ENCODE assay signal across 7 cellular contexts in the genomic region with DNA sequence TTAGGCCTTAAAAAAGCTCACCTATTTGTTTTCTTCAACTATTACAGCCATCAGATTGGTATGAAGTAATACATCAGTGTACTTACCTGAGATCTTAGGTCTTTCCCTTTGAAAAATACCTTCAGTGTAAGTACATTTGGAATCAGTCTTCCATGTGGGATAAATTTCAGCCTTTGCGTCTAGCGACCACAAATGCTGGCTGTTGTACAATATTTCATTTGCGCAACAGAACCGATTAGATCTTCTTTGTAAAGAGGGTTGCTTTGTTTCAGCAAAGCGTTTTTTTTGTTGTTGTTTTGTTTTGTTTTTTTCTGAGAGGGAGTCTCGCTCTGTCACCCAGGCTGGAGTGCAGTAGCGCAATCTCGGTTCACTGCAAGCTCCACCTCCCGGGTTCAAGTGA.
"Had no signal": no experiment of that assay in that cellular context is flagged by ENCODE, and none has a peak within 500 bp of the region (broad histone marks: within the 10 kb centered on the region; RNA-seq: fewer than 3 reads in every experiment).

No MANE protein-coding gene starts in this region.

- H3K27ac ChIP-seq: HL-60 had no signal

- H3K4me3 Mint-ChIP-seq: GM23338, H9, IgD-negative memory B cell had no signal

- H3K27me3 Mint-ChIP-seq: IgD-negative memory B cell had no signal

- H3K4me2 ChIP-seq: GM23338 had no signal

- DNase-seq: H9, HCEC 1CT, KG1 had no signal

- H3K27ac Mint-ChIP-seq: GM23338, H9, IgD-negative memory B cell had no signal

- ATAC-seq: GM23338, HepG2 had no signal

- H3K4me3 ChIP-seq: GM23338 had no signal

- H2AFZ ChIP-seq: GM23338 had no signal

- H3K9me3 Mint-ChIP-seq: GM23338, H9, IgD-negative memory B cell had no signal
